In the genomic region with DNA sequence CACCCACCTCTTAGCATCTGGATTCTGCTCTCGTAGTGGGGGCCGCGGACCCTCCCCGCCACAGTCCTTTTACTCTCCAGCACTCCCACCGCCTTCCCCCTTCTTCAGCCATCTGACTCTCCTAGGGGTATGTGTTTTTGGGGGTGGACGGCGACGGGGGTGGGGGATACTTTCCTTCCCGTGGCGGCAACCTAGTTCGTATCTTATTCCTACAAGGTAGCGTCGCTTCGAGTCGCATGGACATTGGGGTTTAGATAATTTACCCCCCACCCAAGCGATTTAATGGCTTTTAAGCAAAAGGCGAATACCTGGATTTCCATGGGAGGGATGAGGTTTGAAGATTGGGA, we compare ENCODE assay signal across 11 cellular contexts. TPM values are rescaled to one million over a fixed set of nuclear protein-coding genes. Genes with fewer than 3 reads are reported as not detected.
DNase-seq lines count a peak whose midpoint lies in the region; ATAC-seq and TF ChIP-seq lines count a peak whose summit lies in the region.
"Had no signal": no experiment of that assay in that cellular context is flagged by ENCODE, and none has a peak within 500 bp of the region (broad histone marks: within the 10 kb centered on the region; RNA-seq: fewer than 3 reads in every experiment).

No MANE protein-coding gene starts in this region.

- peak overlapping the region in 1 of 10 donors; percentile 58 for H3K4me3 ChIP-seq in heart right ventricle
- H3K4me3 ChIP-seq in liver (ENCODE audit: low read depth in 1 of 3, low read length in 3 of 3), result peak overlapping the region in 2 of 3 donors; percentile 58 to 64
- peak overlapping the region in 1 of 2 donors; percentile 67 for H3K4me3 ChIP-seq in vagina

- no peak overlapping the region for H3K9ac ChIP-seq in liver (ENCODE audit: low read depth in 1 of 2, low read length in 2 of 2)

- intact Hi-C loops in heart right ventricle (cut with DNase I) (loop anchor here in 6 of 10 donors (5.0 to 10.0 kb wide), 4 partner anchors 36 to 56 kb away; no protein-coding TSS in a partner anchor), Right ventricle myocardium superior (cut with DNase I) (no loop called here), vagina (cut with DNase I) (loop anchor here (2.0 kb wide), 1 partner anchor 48 kb away; no protein-coding TSS in a partner anchor)

- H3K9me3 ChIP-seq in heart right ventricle (no peaks in the 10 kb centered on the region), liver (ENCODE audit: control insufficient read depth in 4 of 4, low read length in 3 of 4) (no peaks in the 10 kb centered on the region), vagina (no peaks in the 10 kb centered on the region)
- H3K9me3 ChIP-seq: right atrium auricular region had no signal

- peak overlapping the region; percentile 54 for H3K27ac Mint-ChIP-seq in activated T-helper 17 cell treated with anti-CD3 and anti-CD28 coated beads, Interleukin-2, amount 50 U/mL, for 72 hours
- no peak overlapping the region for H3K27ac Mint-ChIP-seq in activated CD8-positive, alpha-beta memory T cell treated with anti-CD3 and anti-CD28 coated beads, Interleukin-2, amount 10 ng/mL, durations not matched to agents 7 days and 5 days
- H3K27ac Mint-ChIP-seq: T-helper 17 cell had no signal

- CTCF ChIA-PET in activated CD8-positive, alpha-beta memory T cell treated with anti-CD3 and anti-CD28 coated beads, Interleukin-2, amount 10 ng/mL, durations not matched to agents 7 days and 5 days (lab: Charles Lee), result interaction anchor here (0.9 kb wide), 1 partner anchor 50 kb away, joined by 3 read pairs; no protein-coding TSS in a partner anchor

- H3K36me3 Mint-ChIP-seq in activated T-helper 17 cell treated with anti-CD3 and anti-CD28 coated beads, Interleukin-2, amount 50 U/mL, for 72 hours (ENCODE audit: low read depth), result no peaks in the 10 kb centered on the region
- no peaks in the 10 kb centered on the region for H3K36me3 Mint-ChIP-seq in activated CD8-positive, alpha-beta memory T cell treated with anti-CD3 and anti-CD28 coated beads, Interleukin-2, amount 10 ng/mL, durations not matched to agents 7 days and 5 days

- TF ChIP-seq CTCF in heart right ventricle (IDR thresholded peaks at IDR 0.05) (no peak), liver (IDR thresholded peaks at IDR 0.05; ENCODE audit: low read depth, low read length, missing input control) (no peak), vagina (IDR thresholded peaks at IDR 0.05) (no peak)

- no peak overlapping the region for H3K4me3 Mint-ChIP-seq in activated T-helper 17 cell treated with anti-CD3 and anti-CD28 coated beads, Interleukin-2, amount 50 U/mL, for 72 hours
- no peak overlapping the region for H3K4me3 Mint-ChIP-seq in activated CD8-positive, alpha-beta memory T cell treated with anti-CD3 and anti-CD28 coated beads, Interleukin-2, amount 10 ng/mL, durations not matched to agents 7 days and 5 days
- H3K4me3 Mint-ChIP-seq: T-helper 17 cell had no signal

- H3K4me1 Mint-ChIP-seq in activated T-helper 17 cell treated with anti-CD3 and anti-CD28 coated beads, Interleukin-2, amount 50 U/mL, for 72 hours, result no peaks in the 10 kb centered on the region
- H3K4me1 Mint-ChIP-seq in activated CD8-positive, alpha-beta memory T cell treated with anti-CD3 and anti-CD28 coated beads, Interleukin-2, amount 10 ng/mL, durations not matched to agents 7 days and 5 days, result peaks cover 21% of the 10 kb centered on the region

- peak overlapping the region in 9 of 10 donors; percentile 3 to 80 (median 74) for H3K27ac ChIP-seq in heart right ventricle
- H3K27ac ChIP-seq in liver (ENCODE audit: low read depth in 1 of 2, low read length in 2 of 2), result peak overlapping the region in 1 of 2 donors; percentile 7
- peak overlapping the region; percentile 75 for H3K27ac ChIP-seq in vagina

- no peaks in the 10 kb centered on the region for H3K9me3 Mint-ChIP-seq in activated T-helper 17 cell treated with anti-CD3 and anti-CD28 coated beads, Interleukin-2, amount 50 U/mL, for 72 hours
- H3K9me3 Mint-ChIP-seq in activated CD8-positive, alpha-beta memory T cell treated with anti-CD3 and anti-CD28 coated beads, Interleukin-2, amount 10 ng/mL, durations not matched to agents 7 days and 5 days (ENCODE audit: low read depth), result no peaks in the 10 kb centered on the region

- peaks cover 0 to 8% (median 0%) of the 10 kb centered on the region in 9 donors for H3K4me1 ChIP-seq in heart right ventricle
- peaks cover 2 to 9% (median 5%) of the 10 kb centered on the region in 4 donors for H3K4me1 ChIP-seq in liver (ENCODE audit: control insufficient read depth in 4 of 4, insufficient read depth in 4 of 4, low read length in 3 of 4)
- H3K4me1 ChIP-seq in vagina, result peaks cover 7% of the 10 kb centered on the region

- 0 to 1% methylated on average over 17 of the region's 17 CpGs for whole genome bisulfite sequencing in heart right ventricle, 2 donors
- WGBS in liver, result under 1% methylated on average over 17 of the region's 17 CpGs

- H3K36me3 ChIP-seq in heart right ventricle, result no peaks in the 10 kb centered on the region
- H3K36me3 ChIP-seq in liver (ENCODE audit: control insufficient read depth in 4 of 4, insufficient read depth in 3 of 4, low read depth in 1 of 4, low read length in 3 of 4), result no peaks in the 10 kb centered on the region
- no peaks in the 10 kb centered on the region for H3K36me3 ChIP-seq in vagina
- H3K36me3 ChIP-seq: right atrium auricular region had no signal

- no peaks in the 10 kb centered on the region for H3K27me3 Mint-ChIP-seq in activated T-helper 17 cell treated with anti-CD3 and anti-CD28 coated beads, Interleukin-2, amount 50 U/mL, for 72 hours
- no peaks in the 10 kb centered on the region for H3K27me3 Mint-ChIP-seq in activated CD8-positive, alpha-beta memory T cell treated with anti-CD3 and anti-CD28 coated beads, Interleukin-2, amount 10 ng/mL, durations not matched to agents 7 days and 5 days
- H3K27me3 Mint-ChIP-seq: T-helper 17 cell had no signal

- H3K27me3 ChIP-seq in heart right ventricle (no peaks in the 10 kb centered on the region), liver (ENCODE audit: control insufficient read depth in 4 of 4, insufficient read depth in 4 of 4, low read length in 3 of 4) (no peaks in the 10 kb centered on the region), vagina (no peaks in the 10 kb centered on the region)
- H3K27me3 ChIP-seq: right atrium auricular region had no signal

- no peak for TF ChIP-seq RAD21 in liver (IDR thresholded peaks at IDR 0.05)

- TF ChIP-seq POLR2A in vagina (IDR thresholded peaks at IDR 0.05), result no peak

- no peak for ATAC-seq in heart right ventricle
- ATAC-seq in Right ventricle myocardium superior (ENCODE audit: poor library complexity), result no peak
- no peak for ATAC-seq in activated T-helper 17 cell treated with anti-CD3 and anti-CD28 coated beads, Interleukin-2, amount 50 U/mL, for 72 hours (replicated peaks)
- no peak for ATAC-seq in activated CD8-positive, alpha-beta memory T cell treated with anti-CD3 and anti-CD28 coated beads, Interleukin-2, amount 10 ng/mL, durations not matched to agents 7 days and 5 days
- ATAC-seq: T-helper 17 cell had no signal

- DNase-seq in heart right ventricle (no peak), Right ventricle myocardium superior (no peak), vagina (ENCODE audit: extremely low spot score in 2 of 2) (no peak), dermis blood vessel endothelial cell (no peak), NCI-H2081 (lab: John Stamatoyannopoulos, UW) (no peak)
- no peak for DNase-seq in activated CD8-positive, alpha-beta memory T cell treated with anti-CD3 and anti-CD28 coated beads, Interleukin-2, amount 10 ng/mL, durations not matched to agents 7 days and 5 days
- DNase-seq: NCI-H187 had no signal

TF ChIP-seq in liver, 16 proteins besides CTCF, POLR2A, EP300 and RAD21:
- TF ChIP-seq FOXA1 (IDR thresholded peaks at IDR 0.05) (no peak), JUND (IDR thresholded peaks at IDR 0.05) (no peak), RXRA (IDR thresholded peaks at IDR 0.05) (no peak), GABPA (IDR thresholded peaks at IDR 0.05 in 1 of 2, conservative IDR thresholded peaks at IDR 0.05 in 1 of 2) (no peak), FOXA2 (IDR thresholded peaks at IDR 0.05) (no peak)

RNA-seq across cellular contexts. Expression of gene BCORL1, which starts 1.3 kb away (rescaled TPM):
- total RNA-seq in heart right ventricle, result 10 to 100 TPM in 1 of 10 donors, 1 to 10 TPM in 9; 4.9 to 12.8 (median 8.3) TPM
- polyA plus RNA-seq in heart right ventricle, result 1 to 10 TPM; 2.1 to 3.1 TPM
- 10.1 TPM for total RNA-seq in Right ventricle myocardium superior
- 10 to 100 TPM in 1 of 2 donors, 1 to 10 TPM in 1; 8.4 to 11.7 TPM for total RNA-seq in activated T-helper 17 cell treated with anti-CD3 and anti-CD28 coated beads, Interleukin-2, amount 50 U/mL, for 72 hours
- 1 to 10 TPM; 1.7 to 5.3 TPM for total RNA-seq in liver
- 1 to 10 TPM; 2.0 to 2.2 TPM for polyA plus RNA-seq in liver
- total RNA-seq in vagina, result 6.1 TPM
- 3.4 and 7.1 TPM in 2 replicates for total RNA-seq in dermis blood vessel endothelial cell
- 10 to 100 TPM in 1 of 2 experiments, 1 to 10 TPM in 1; 9.1 to 10.2 TPM for total RNA-seq in activated CD8-positive, alpha-beta memory T cell treated with anti-CD3 and anti-CD28 coated beads, Interleukin-2, amount 10 ng/mL, durations not matched to agents 7 days and 5 days
